In the genomic region with DNA sequence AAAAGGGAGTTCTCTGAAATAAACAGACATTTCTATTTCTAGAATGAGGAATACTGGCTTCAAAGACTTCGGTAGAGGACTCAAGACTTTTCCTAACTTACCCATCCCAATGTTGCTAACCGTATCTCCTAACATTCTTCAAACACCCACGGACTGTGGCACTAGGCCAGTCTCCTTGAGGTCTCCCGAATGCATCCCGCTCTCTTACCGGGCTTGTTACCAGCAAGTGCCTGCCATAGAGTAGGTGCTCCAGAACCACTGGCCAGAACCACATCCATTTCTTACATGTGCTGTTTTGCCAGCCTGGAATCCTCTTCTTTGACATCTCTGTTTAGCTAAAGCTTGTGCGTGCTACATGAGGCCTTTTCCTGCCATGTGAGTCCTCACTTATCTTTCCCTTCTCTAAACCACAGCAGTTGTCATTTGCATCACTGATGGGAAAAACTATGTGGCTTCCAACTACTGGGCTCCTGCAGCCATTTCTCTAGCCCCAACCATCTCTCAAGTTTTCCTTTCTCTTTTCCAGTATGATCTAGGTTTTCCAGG, we compare ENCODE assay signal across 2 cellular contexts.
TF ChIP-seq lines count a peak whose summit lies in the region.

No MANE protein-coding gene starts in this region.

TF ChIP-seq in HCT116, 20 proteins besides CTCF, POLR2A, EP300 and RAD21:
- TF ChIP-seq POLR2AphosphoS5 (IDR thresholded peaks at IDR 0.05; ENCODE audit: low read depth, low read length) (no peak), CBX3 (IDR thresholded peaks at IDR 0.05; ENCODE audit: low read depth) (no peak), ZNF274 (IDR thresholded peaks at IDR 0.05; ENCODE audit: low read depth, low read length) (peak; percentile 58)
- TF ChIP-seq, protein P1, sequence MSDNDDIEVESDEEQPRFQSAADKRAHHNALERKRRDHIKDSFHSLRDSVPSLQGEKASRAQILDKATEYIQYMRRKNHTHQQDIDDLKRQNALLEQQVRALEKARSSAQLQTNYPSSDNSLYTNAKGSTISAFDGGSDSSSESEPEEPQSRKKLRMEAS (IDR thresholded peaks at IDR 0.05) = no peak

TF ChIP-seq in K562, 482 proteins besides CTCF, POLR2A, EP300 and RAD21 (continued from another document):
- TF ChIP-seq, protein P2, sequence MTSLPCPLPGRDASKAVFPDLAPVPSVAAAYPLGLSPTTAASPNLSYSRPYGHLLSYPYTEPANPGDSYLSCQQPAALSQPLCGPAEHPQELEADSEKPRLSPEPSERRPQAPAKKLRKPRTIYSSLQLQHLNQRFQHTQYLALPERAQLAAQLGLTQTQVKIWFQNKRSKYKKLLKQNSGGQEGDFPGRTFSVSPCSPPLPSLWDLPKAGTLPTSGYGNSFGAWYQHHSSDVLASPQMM (CRISPR knock-in tag; IDR thresholded peaks at IDR 0.05) = no peak
